In genomic region chrX:48569958-48570357, GRCh38 we compare ENCODE assay signal across 10 cellular contexts. TPM values are rescaled to one million over a fixed set of nuclear protein-coding genes. Genes with fewer than 3 reads are reported as not detected.
DNase-seq lines count a peak whose midpoint lies in the region; ATAC-seq and FAIRE-seq lines count a peak whose summit lies in the region.
"Had no signal": no experiment of that assay in that cellular context is flagged by ENCODE, and none has a peak within 500 bp of the region (broad histone marks: within the 10 kb centered on the region; RNA-seq: fewer than 3 reads in every experiment).

No MANE protein-coding gene starts in this region.

- no peaks in the 10 kb centered on the region for H3K9me3 ChIP-seq in small intestine (ENCODE audit: control insufficient read depth, low read depth)
- H3K9me3 ChIP-seq: A549 had no signal

- intact Hi-C loops in left cardiac atrium (cut with DNase I): no loop called here

- 25 to 74% (median 50%) methylated on average over 1 of the region's 1 CpG for WGBS in small intestine, 3 donors

- ATAC-seq in activated CD4-positive, CD25-positive, alpha-beta regulatory T cell treated with anti-CD3 and anti-CD28 coated beads, Interleukin-2, amount 50 U/mL, for 24 hours: peak; percentile 37 to 53
- ATAC-seq in HG02610 (IDR thresholded peaks at IDR 0.05; ENCODE audit: unreplicated experiment) (peak; percentile 73), left cardiac atrium (no peak)
- ATAC-seq: A549 had no signal

- peak overlapping the region in 1 of 2 donors; percentile 38 for H3K27ac ChIP-seq in small intestine (ENCODE audit: low read depth in 1 of 2, low read length in 1 of 2)
- H3K27ac ChIP-seq: A549 had no signal

- DNase-seq in activated CD4-positive, CD25-positive, alpha-beta regulatory T cell (lab: John Stamatoyannopoulos, UW): no peak
- DNase-seq in RPMI7951 (ENCODE audit: low read depth): peak; percentile 57
- DNase-seq in kidney tubule cell (ENCODE audit: low spot score): peak; percentile 73
- DNase-seq in left cardiac atrium: no peak
- no peak for DNase-seq in HuH-7.5 (ENCODE audit: low spot score)
- DNase-seq in small intestine: no peak
- DNase-seq: NCI-H1092 had no signal

- no peaks in the 10 kb centered on the region for H3K4me1 ChIP-seq in small intestine (ENCODE audit: control insufficient read depth in 2 of 2, insufficient read depth in 1 of 2, low read depth in 1 of 2, low read length in 1 of 2)
- H3K4me1 ChIP-seq: A549 had no signal

- no peaks in the 10 kb centered on the region for H3K27me3 ChIP-seq in small intestine (ENCODE audit: control insufficient read depth in 2 of 2, insufficient read depth in 2 of 2, low read length in 2 of 2)

- H3K36me3 ChIP-seq in small intestine (ENCODE audit: control insufficient read depth in 2 of 2, insufficient read depth in 2 of 2, low read length in 2 of 2): no peaks in the 10 kb centered on the region

- H3K4me3 ChIP-seq in small intestine (ENCODE audit: low read depth in 1 of 2, low read length in 2 of 2): no peak overlapping the region
- H3K4me3 ChIP-seq: A549 had no signal

- no peak for FAIRE-seq in small intestine (lab: Jason Lieb, UNC)
- FAIRE-seq: A549 had no signal

RNA-seq across cellular contexts. Expression of gene RBM3, which starts 4.3 kb away (rescaled TPM):
- 200 and 208 TPM in 2 replicates for total RNA-seq in RPMI7951 (2014; rRNA removed; shearing (Covaris generic))
- 100 to 1,000 TPM; 129 to 242 TPM for total RNA-seq in left cardiac atrium
- 100 to 1,000 TPM in 2 of 3 donors, 10 to 100 TPM in 1; 87.9 to 186 (median 160) TPM for polyA plus RNA-seq in small intestine

RNA-seq across cellular contexts. Expression of gene WDR13, which starts 27.3 kb away (rescaled TPM):
- total RNA-seq in RPMI7951 (2014; rRNA removed; shearing (Covaris generic)): 62.4 and 74.1 TPM in 2 replicates
- 100 to 1,000 TPM; 142 to 178 TPM for total RNA-seq in left cardiac atrium
- 100 to 1,000 TPM; 107 to 326 (median 318) TPM for polyA plus RNA-seq in small intestine

RNA-seq across cellular contexts. Expression of gene TBC1D25, which starts 30.4 kb away (rescaled TPM):
- total RNA-seq in RPMI7951 (2014; rRNA removed; shearing (Covaris generic)): 5.9 and 7.4 TPM in 2 replicates
- total RNA-seq in left cardiac atrium: 10 to 100 TPM; 12.4 to 18.1 TPM
- polyA plus RNA-seq in small intestine: 1 to 10 TPM; 6.0 to 6.5 (median 6.5) TPM

RNA-seq across cellular contexts. Expression of gene EBP, which starts 48.4 kb away (rescaled TPM):
- 135 and 174 TPM in 2 replicates for total RNA-seq in RPMI7951 (2014; rRNA removed; shearing (Covaris generic))
- total RNA-seq in left cardiac atrium: 10 to 100 TPM; 68.8 to 85.2 TPM
- polyA plus RNA-seq in small intestine: 100 to 1,000 TPM in 2 of 3 donors, 10 to 100 TPM in 1; 92.9 to 298 (median 120) TPM

Comparison
In these comparisons a context has a peak if more than half of its experiments do, and no peak if none do; other contexts are left out.
1. ATAC-seq: peak in activated CD4-positive, CD25-positive, alpha-beta regulatory T cell treated with anti-CD3 and anti-CD28 coated beads, Interleukin-2, amount 50 U/mL, for 24 hours (2 of 2) and HG02610 (single experiment); none in left cardiac atrium (0 of 2).
2. DNase-seq: peak in RPMI7951 (single experiment) and kidney tubule cell (single experiment); none in activated CD4-positive, CD25-positive, alpha-beta regulatory T cell (0 of 4), left cardiac atrium (single experiment), HuH-7.5 (single experiment) and small intestine (single experiment).